ENCODE assay signal across 8 cellular contexts in genomic region chrX:133335027-133335426, GRCh38.
A peak's percentile ranks its signal among the peaks of the same experiment; 100 is the strongest.
DNase-seq lines count a peak whose midpoint lies in the region; ATAC-seq, FAIRE-seq and TF ChIP-seq lines count a peak whose summit lies in the region.

No MANE protein-coding gene starts in this region.

- dilution Hi-C loops in keratinocyte (cut with MboI; ENCODE audit: extremely low pct_ligation_motif_present, low sequenced_read_pairs): no loop called here

- no peak for TF ChIP-seq POLR2A in uterus (IDR thresholded peaks at IDR 0.05)

- H3K9me1 ChIP-seq in keratinocyte (ENCODE audit: control insufficient read depth, extremely low read depth, insufficient read depth, low read length): no peaks in the 10 kb centered on the region

- H3K27me3 ChIP-seq in DND-41 (ENCODE audit: insufficient read depth, low read length, poor library complexity) (no peaks in the 10 kb centered on the region), WERI-Rb-1 (ENCODE audit: insufficient read depth, low read depth, severe bottlenecking) (peaks cover 25% of the 10 kb centered on the region), keratinocyte (ENCODE audit: control insufficient read depth, extremely low read depth, insufficient read depth, low read length) (no peaks in the 10 kb centered on the region), uterus (no peaks in the 10 kb centered on the region)

- intact Hi-C loops in uterus (cut with DNase I; ENCODE audit: low total_unique reads): no loop called here

- H3K79me2 ChIP-seq in DND-41 (ENCODE audit: insufficient read depth, low read length): no peaks in the 10 kb centered on the region
- H3K79me2 ChIP-seq in keratinocyte (ENCODE audit: control insufficient read depth, insufficient read depth, low read length): no peaks in the 10 kb centered on the region

- DNase-seq in DND-41 (peak; percentile 43), HT-29 (ENCODE audit: low spot score) (peak; percentile 79), WERI-Rb-1 (peak; percentile 6), keratinocyte (ENCODE audit: low read depth, low spot score) (no peak), uterus (peak in 1 of 2 donors; percentile 29), NCI-H2107 (lab: John Stamatoyannopoulos, UW) (no peak)

- TF ChIP-seq CTCF in DND-41 (IDR thresholded peaks at IDR 0.05; ENCODE audit: borderline replicate concordance, extremely low read depth, low read length, poor library complexity, severe bottlenecking) (peak; percentile 60), WERI-Rb-1 (IDR thresholded peaks at IDR 0.05; ENCODE audit: low read depth, low read length) (peak; percentile 15; the same call in 1 of the 2 replicates), keratinocyte (optimal IDR thresholded peaks at IDR 0.05 in 1 of 3, IDR thresholded peaks at IDR 0.05 in 1 of 3, conservative IDR thresholded peaks at IDR 0.05 in 1 of 3; ENCODE audit: extremely low read depth in 1 of 3, insufficient read depth in 2 of 3, low read length in 3 of 3) (peak; percentile 37 to 60 (median 50)), uterus (IDR thresholded peaks at IDR 0.05) (peak; percentile 34 to 47 (median 44))

- H3K4me3 ChIP-seq in DND-41 (ENCODE audit: low read depth in 1 of 2, low read length in 2 of 2) (no peak overlapping the region), WERI-Rb-1 (ENCODE audit: low read depth, low read length) (no peak overlapping the region), keratinocyte (ENCODE audit: control insufficient read depth in 2 of 3, extremely low read depth in 1 of 3, insufficient read depth in 2 of 3, low read depth in 1 of 3, low read length in 3 of 3) (no peak overlapping the region), uterus (no peak overlapping the region)

- H4K20me1 ChIP-seq in DND-41 (ENCODE audit: insufficient read depth, low read length): no peaks in the 10 kb centered on the region
- no peaks in the 10 kb centered on the region for H4K20me1 ChIP-seq in keratinocyte (ENCODE audit: control insufficient read depth, extremely low read depth, insufficient read depth, low read length)

- no peaks in the 10 kb centered on the region for H3K36me3 ChIP-seq in DND-41 (ENCODE audit: insufficient read depth, low read length)
- H3K36me3 ChIP-seq in WERI-Rb-1: no peaks in the 10 kb centered on the region
- H3K36me3 ChIP-seq in keratinocyte (ENCODE audit: control insufficient read depth in 2 of 2, extremely low read depth in 1 of 2, insufficient read depth in 2 of 2, low read length in 2 of 2): no peaks in the 10 kb centered on the region
- no peaks in the 10 kb centered on the region for H3K36me3 ChIP-seq in uterus

- H3K9ac ChIP-seq in DND-41 (ENCODE audit: low read depth, low read length) (no peak overlapping the region), keratinocyte (ENCODE audit: control insufficient read depth, extremely low read depth, insufficient read depth, low read length) (no peak overlapping the region)

- H2AFZ ChIP-seq in DND-41 (ENCODE audit: low read depth, low read length): no peak overlapping the region
- no peak overlapping the region for H2AFZ ChIP-seq in keratinocyte (ENCODE audit: control insufficient read depth, low read length)

- no peak for FAIRE-seq in keratinocyte (lab: Jason Lieb, UNC)

- H3K4me2 ChIP-seq in DND-41 (ENCODE audit: insufficient read depth, low read length) (no peak overlapping the region), keratinocyte (ENCODE audit: control insufficient read depth, extremely low read depth, insufficient read depth, low read depth, low read length) (no peak overlapping the region)

- H3K4me1 ChIP-seq in DND-41 (ENCODE audit: insufficient read depth, low read length): no peaks in the 10 kb centered on the region
- H3K4me1 ChIP-seq in keratinocyte (ENCODE audit: control insufficient read depth, extremely low read depth, insufficient read depth, low read length): no peaks in the 10 kb centered on the region
- peaks cover 0 to 4% of the 10 kb centered on the region in 2 donors for H3K4me1 ChIP-seq in uterus

- ATAC-seq in DND-41 (ENCODE audit: insufficient read depth, low read depth) (peak; percentile 69), HG03139 (IDR thresholded peaks at IDR 0.05; ENCODE audit: unreplicated experiment) (no peak), HG02678 (IDR thresholded peaks at IDR 0.05; ENCODE audit: unreplicated experiment) (no peak)

- H3K27ac ChIP-seq in DND-41 (ENCODE audit: low read length) (no peak overlapping the region), WERI-Rb-1 (no peak overlapping the region), keratinocyte (ENCODE audit: control insufficient read depth, insufficient read depth, low read length) (no peak overlapping the region), uterus (no peak overlapping the region)

- no peaks in the 10 kb centered on the region for H3K9me3 ChIP-seq in DND-41 (ENCODE audit: insufficient read depth, low read length, severe bottlenecking)
- H3K9me3 ChIP-seq in WERI-Rb-1 (ENCODE audit: severe bottlenecking): no peaks in the 10 kb centered on the region
- no peaks in the 10 kb centered on the region for H3K9me3 ChIP-seq in keratinocyte (ENCODE audit: control insufficient read depth, low read depth, low read length)
- no peaks in the 10 kb centered on the region for H3K9me3 ChIP-seq in uterus

Comparison
In these comparisons a context has a peak if more than half of its experiments do, and no peak if none do; other contexts are left out.
1. DNase-seq: peak in DND-41 (single experiment), HT-29 (single experiment) and WERI-Rb-1 (single experiment); none in keratinocyte (single experiment) and NCI-H2107 (single experiment).
2. Peak in every context shown above with its lines, with median percentiles within 50 percentile points of each other: CTCF ChIP-seq.